In genomic region chr10:78804356-78805032, GRCh38 we compare ENCODE assay signal across 10 cellular contexts.
DNase-seq lines count a peak whose midpoint lies in the region; ATAC-seq and TF ChIP-seq lines count a peak whose summit lies in the region.
"Had no signal": no experiment of that assay in that cellular context is flagged by ENCODE, and none has a peak within 500 bp of the region (broad histone marks: within the 10 kb centered on the region; RNA-seq: fewer than 3 reads in every experiment).

No MANE protein-coding gene starts in this region.

- no peak overlapping the region for H3K4me2 ChIP-seq in neural progenitor cell

- no peaks in the 10 kb centered on the region for H3K36me3 Mint-ChIP-seq in neural progenitor cell
- no peaks in the 10 kb centered on the region for H3K36me3 Mint-ChIP-seq in activated CD8-positive, alpha-beta T cell treated with anti-CD3 and anti-CD28 coated beads, Interleukin-2, amount 10 ng/mL, durations not matched to agents 7 days and 5 days (ENCODE audit: low read depth)

- POLR2A ChIA-PET in activated CD8-positive, alpha-beta T cell treated with anti-CD3 and anti-CD28 coated beads, Interleukin-2, amount 10 ng/mL, durations not matched to agents 7 days and 5 days (lab: Charles Lee) = no interaction called here

- peak overlapping the region; percentile 89 for H3K27ac ChIP-seq in SK-N-MC
- H3K27ac ChIP-seq in cardiac muscle cell = peak overlapping the region; percentile 34
- no peak overlapping the region for H3K27ac ChIP-seq in neural progenitor cell
- peak overlapping the region; percentile 2 for H3K27ac ChIP-seq in urinary bladder (ENCODE audit: low read depth)

- DNase-seq in SK-N-MC (ENCODE audit: low read depth, low spot score) (no peak), cardiac muscle cell (ENCODE audit: low read depth in 1 of 2, low spot score in 1 of 2) (peak in 1 of 2 donors; percentile 4), neural progenitor cell (ENCODE audit: low spot score) (no peak), GOT3 (lab: John Stamatoyannopoulos, UW) (no peak), COLO668 (lab: John Stamatoyannopoulos, UW; ENCODE audit: unreplicated experiment) (no peak)
- no peak for DNase-seq in activated CD8-positive, alpha-beta T cell treated with anti-CD3 and anti-CD28 coated beads, Interleukin-2, amount 10 ng/mL, durations not matched to agents 7 days and 5 days
- DNase-seq: activated T-cell treated with anti-CD3 and anti-CD28 coated beads, Interleukin-2, amount 50 U/mL, for 4 hours; NCI-H526 treated with DMSO at 0.1 percent for 48 hours had no signal

- no peaks in the 10 kb centered on the region for H4K20me1 ChIP-seq in neural progenitor cell (ENCODE audit: low read depth)

- H2AFZ ChIP-seq in neural progenitor cell (replicated peaks) = no peak overlapping the region

- H3K27me3 Mint-ChIP-seq in neural progenitor cell (ENCODE audit: insufficient read depth, low read depth) = peaks cover 13% of the 10 kb centered on the region
- no peaks in the 10 kb centered on the region for H3K27me3 Mint-ChIP-seq in activated CD8-positive, alpha-beta T cell treated with anti-CD3 and anti-CD28 coated beads, Interleukin-2, amount 10 ng/mL, durations not matched to agents 7 days and 5 days (ENCODE audit: low read depth)

- H3K4me1 ChIP-seq in cardiac muscle cell (ENCODE audit: low read depth) = peaks cover 47% of the 10 kb centered on the region
- H3K4me1 ChIP-seq in neural progenitor cell = peaks cover 14% of the 10 kb centered on the region
- H3K4me1 ChIP-seq in urinary bladder (ENCODE audit: insufficient read depth) = no peaks in the 10 kb centered on the region

- H3K4me1 Mint-ChIP-seq in neural progenitor cell = peaks cover 41% of the 10 kb centered on the region
- H3K4me1 Mint-ChIP-seq in activated CD8-positive, alpha-beta T cell treated with anti-CD3 and anti-CD28 coated beads, Interleukin-2, amount 10 ng/mL, durations not matched to agents 7 days and 5 days (ENCODE audit: low read depth) = no peaks in the 10 kb centered on the region

- no peak for TF ChIP-seq CTCF in cardiac muscle cell (IDR thresholded peaks at IDR 0.05; ENCODE audit: low read depth, low read length)
- no peak for TF ChIP-seq CTCF in neural progenitor cell (IDR thresholded peaks at IDR 0.05)

- ATAC-seq in activated CD8-positive, alpha-beta T cell treated with anti-CD3 and anti-CD28 coated beads, Interleukin-2, amount 10 ng/mL, durations not matched to agents 7 days and 5 days = no peak
- ATAC-seq: activated CD4-positive, CD25-positive, alpha-beta regulatory T cell treated with anti-CD3 and anti-CD28 coated beads, Interleukin-2, amount 50 U/mL, for 24 hours; activated T-cell treated with anti-CD3 and anti-CD28 coated beads, Interleukin-2, amount 50 U/mL, for 4 hours had no signal

- H3K27me3 ChIP-seq in cardiac muscle cell (no peaks in the 10 kb centered on the region), neural progenitor cell (no peaks in the 10 kb centered on the region)

- no peaks in the 10 kb centered on the region for H3K79me2 ChIP-seq in neural progenitor cell (ENCODE audit: low read depth)

- H3K4me3 ChIP-seq in SK-N-MC (no peak overlapping the region), cardiac muscle cell (no peak overlapping the region), neural progenitor cell (no peak overlapping the region), urinary bladder (ENCODE audit: low read depth, low read length) (no peak overlapping the region)

- H3K9me3 Mint-ChIP-seq in neural progenitor cell = no peaks in the 10 kb centered on the region
- no peaks in the 10 kb centered on the region for H3K9me3 Mint-ChIP-seq in activated CD8-positive, alpha-beta T cell treated with anti-CD3 and anti-CD28 coated beads, Interleukin-2, amount 10 ng/mL, durations not matched to agents 7 days and 5 days (ENCODE audit: insufficient read depth)
- H3K9me3 Mint-ChIP-seq: activated T-cell treated with anti-CD3 and anti-CD28 coated beads, Interleukin-2, amount 50 U/mL, for 4 hours had no signal

- peak overlapping the region; percentile 78 for H3K27ac Mint-ChIP-seq in neural progenitor cell
- H3K27ac Mint-ChIP-seq in activated CD8-positive, alpha-beta T cell treated with anti-CD3 and anti-CD28 coated beads, Interleukin-2, amount 10 ng/mL, durations not matched to agents 7 days and 5 days = no peak overlapping the region

- H3K36me3 ChIP-seq in SK-N-MC (ENCODE audit: insufficient read depth, low read length) (no peaks in the 10 kb centered on the region), cardiac muscle cell (no peaks in the 10 kb centered on the region), neural progenitor cell (no peaks in the 10 kb centered on the region), urinary bladder (ENCODE audit: insufficient read depth) (no peaks in the 10 kb centered on the region)

- H3F3A ChIP-seq in neural progenitor cell (ENCODE audit: low read depth) = no peaks in the 10 kb centered on the region

- no peak overlapping the region for H3K4me3 Mint-ChIP-seq in neural progenitor cell
- no peak overlapping the region for H3K4me3 Mint-ChIP-seq in activated CD8-positive, alpha-beta T cell treated with anti-CD3 and anti-CD28 coated beads, Interleukin-2, amount 10 ng/mL, durations not matched to agents 7 days and 5 days
- H3K4me3 Mint-ChIP-seq: activated T-cell treated with anti-CD3 and anti-CD28 coated beads, Interleukin-2, amount 50 U/mL, for 4 hours had no signal

- H3K9ac ChIP-seq in SK-N-MC (ENCODE audit: insufficient read length) (no peak overlapping the region), neural progenitor cell (no peak overlapping the region)

- H3K9me3 ChIP-seq in SK-N-MC (ENCODE audit: low read depth, low read length) = no peaks in the 10 kb centered on the region
- H3K9me3 ChIP-seq in cardiac muscle cell (ENCODE audit: low read depth) = no peaks in the 10 kb centered on the region
- H3K9me3 ChIP-seq in neural progenitor cell (ENCODE audit: low read depth) = no peaks in the 10 kb centered on the region

- CTCF ChIA-PET in activated CD8-positive, alpha-beta T cell treated with anti-CD3 and anti-CD28 coated beads, Interleukin-2, amount 10 ng/mL, durations not matched to agents 7 days and 5 days (lab: Charles Lee) = no interaction called here

- 45% methylated on average over 7 of the region's 7 CpGs for WGBS in urinary bladder
